In the genomic region with DNA sequence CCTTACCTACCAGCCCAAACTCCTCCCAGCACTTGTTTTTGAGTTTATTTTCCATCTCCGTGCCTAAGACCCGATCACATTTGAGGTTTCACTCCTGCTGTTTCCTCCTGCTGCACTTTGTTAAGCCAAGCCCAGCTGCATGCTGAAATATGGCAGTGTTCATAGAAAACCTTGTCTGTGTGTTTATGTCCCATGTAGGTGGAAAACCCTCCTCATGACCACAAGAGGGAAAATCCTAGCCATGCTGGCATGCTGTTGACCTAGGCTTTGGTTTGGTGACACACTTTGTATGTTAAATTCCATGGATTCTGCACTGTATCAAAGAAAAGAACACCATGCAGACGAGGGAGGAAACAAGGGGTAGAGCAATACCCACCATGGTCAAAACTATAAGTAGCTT, we compare ENCODE assay signal across 17 cellular contexts.
DNase-seq lines count a peak whose midpoint lies in the region; FAIRE-seq and TF ChIP-seq lines count a peak whose summit lies in the region.
"Had no signal": no experiment of that assay in that cellular context is flagged by ENCODE, and none has a peak within 500 bp of the region (broad histone marks: within the 10 kb centered on the region; RNA-seq: fewer than 3 reads in every experiment).

No MANE protein-coding gene starts in this region.

- no peak overlapping the region for H3K4me3 Mint-ChIP-seq in stimulated activated naive CD8-positive, alpha-beta T cell treated with anti-CD3 and anti-CD28 coated beads, Interleukin-15, Interleukin-2, amounts not matched to agents 100 ng/mL and 50 ng/mL, for 24 hours
- H3K4me3 Mint-ChIP-seq: CD14-positive monocyte had no signal

- peak overlapping the region; percentile 69 for H3K27ac Mint-ChIP-seq in stimulated activated naive CD8-positive, alpha-beta T cell treated with anti-CD3 and anti-CD28 coated beads, Interleukin-15, Interleukin-2, amounts not matched to agents 100 ng/mL and 50 ng/mL, for 24 hours

- no peak overlapping the region for H3K4me3 ChIP-seq in astrocyte of the spinal cord (ENCODE audit: low read depth, low read length)

- TF ChIP-seq CTCF in astrocyte of the spinal cord (IDR thresholded peaks at IDR 0.05; ENCODE audit: low read depth, low read length), result no peak

- H3K36me3 Mint-ChIP-seq in stimulated activated naive CD8-positive, alpha-beta T cell treated with anti-CD3 and anti-CD28 coated beads, Interleukin-15, Interleukin-2, amounts not matched to agents 100 ng/mL and 50 ng/mL, for 24 hours (ENCODE audit: low read depth), result no peaks in the 10 kb centered on the region
- H3K36me3 Mint-ChIP-seq: CD14-positive monocyte had no signal

- H3K9me3 Mint-ChIP-seq in stimulated activated naive CD8-positive, alpha-beta T cell treated with anti-CD3 and anti-CD28 coated beads, Interleukin-15, Interleukin-2, amounts not matched to agents 100 ng/mL and 50 ng/mL, for 24 hours, result no peaks in the 10 kb centered on the region

- H3K27me3 Mint-ChIP-seq in stimulated activated naive CD8-positive, alpha-beta T cell treated with anti-CD3 and anti-CD28 coated beads, Interleukin-15, Interleukin-2, amounts not matched to agents 100 ng/mL and 50 ng/mL, for 24 hours, result no peaks in the 10 kb centered on the region

- DNase-seq in RCC 7860 (ENCODE audit: low spot score) (peak; percentile 42), astrocyte of the spinal cord (ENCODE audit: low read depth, low spot score) (peak; percentile 60), glomerular visceral epithelial cell (ENCODE audit: extremely low spot score) (peak; percentile 22), middle frontal gyrus (ENCODE audit: extremely low spot score, low spot score) (no peak), NCI-H1092 (lab: John Stamatoyannopoulos, UW) (no peak), NCI-H187 (lab: John Stamatoyannopoulos, UW) (no peak)
- DNase-seq: ACHN, GDM1, NCI-H187 treated with DMSO at 0.1 percent for 48 hours, NCI-H2227 treated with DMSO at 0.1 percent for 48 hours, NCI-H510A treated with DMSO at 0.1 percent for 48 hours, NCI-H774, OCI-M1, RPMI8226, SHP77 treated with DMSO at 0.1 percent for 48 hours had no signal

- H3K4me1 Mint-ChIP-seq in stimulated activated naive CD8-positive, alpha-beta T cell treated with anti-CD3 and anti-CD28 coated beads, Interleukin-15, Interleukin-2, amounts not matched to agents 100 ng/mL and 50 ng/mL, for 24 hours (ENCODE audit: low read depth), result peaks cover 16% of the 10 kb centered on the region
- H3K4me1 Mint-ChIP-seq: CD14-positive monocyte had no signal

- no peak for FAIRE-seq in RCC 7860 (lab: Jason Lieb, UNC)

- in situ Hi-C loops in astrocyte of the spinal cord (cut with HindIII; ENCODE audit: low sequenced_read_pairs), result no loop called here

Comparison
In these comparisons a context has a peak if more than half of its experiments do, and no peak if none do; other contexts are left out.
1. DNase-seq: peak in RCC 7860 (single experiment), astrocyte of the spinal cord (single experiment) and glomerular visceral epithelial cell (single experiment); none in middle frontal gyrus (single experiment), NCI-H1092 (single experiment) and NCI-H187 (0 of 2).